1 cellular context compared by ENCODE assay signal in genomic region chr14:100621806-100622205, GRCh38.
TF ChIP-seq lines count a peak whose summit lies in the region.

No MANE protein-coding gene starts in this region.

TF ChIP-seq in K562, 482 proteins besides CTCF, POLR2A, EP300 and RAD21 (continued from another document):
- TF ChIP-seq, protein P1, sequence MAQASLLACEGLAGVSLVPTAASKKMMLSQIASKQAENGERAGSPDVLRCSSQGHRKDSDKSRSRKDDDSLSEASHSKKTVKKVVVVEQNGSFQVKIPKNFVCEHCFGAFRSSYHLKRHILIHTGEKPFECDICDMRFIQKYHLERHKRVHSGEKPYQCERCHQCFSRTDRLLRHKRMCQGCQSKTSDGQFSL (CRISPR knock-in tag; IDR thresholded peaks at IDR 0.05), result peak; percentile 77; the same call in 1 of the 2 replicates
- TF ChIP-seq, protein P1 (tag; IDR thresholded peaks at IDR 0.05), result no peak
- peak; percentile 41; the same call in 1 of the 2 replicates for TF ChIP-seq MBD2 (IDR thresholded peaks at IDR 0.05; ENCODE audit: borderline replicate concordance, low read depth)
- TF ChIP-seq ELF4 (CRISPR knock-in tag; IDR thresholded peaks at IDR 0.05), result no peak
- TF ChIP-seq ATF6 (CRISPR knock-in tag; IDR thresholded peaks at IDR 0.05), result no peak
- peak; percentile 76 for TF ChIP-seq FOS (IDR thresholded peaks at IDR 0.05; ENCODE audit: extremely low read depth, insufficient read length)
- TF ChIP-seq FOXA1 (IDR thresholded peaks at IDR 0.05; ENCODE audit: borderline replicate concordance), result no peak
- TF ChIP-seq FOSL1 (tag; conservative IDR thresholded peaks at IDR 0.05), result no peak
- no peak for TF ChIP-seq MCM7 (IDR thresholded peaks at IDR 0.05)
- no peak for TF ChIP-seq MXI1 (IDR thresholded peaks at IDR 0.05; ENCODE audit: low read depth, low read length)
- no peak for TF ChIP-seq ARID2 (IDR thresholded peaks at IDR 0.05)
- TF ChIP-seq NFYB (IDR thresholded peaks at IDR 0.05; ENCODE audit: extremely low read depth, insufficient read length), result peak; percentile 84
- TF ChIP-seq TFAP4 (CRISPR knock-in tag; IDR thresholded peaks at IDR 0.05; ENCODE audit: borderline replicate concordance), result 0 out of 2 replicates have a peak, but pooled peaks have one; percentile 1
- no peak for TF ChIP-seq ZNF717 (CRISPR knock-in tag; IDR thresholded peaks at IDR 0.05)
- TF ChIP-seq NELFE (IDR thresholded peaks at IDR 0.05; ENCODE audit: insufficient read depth, insufficient read length), result no peak
- no peak for TF ChIP-seq PHB (CRISPR knock-in tag; IDR thresholded peaks at IDR 0.05)
- TF ChIP-seq PHF8 (IDR thresholded peaks at IDR 0.05; ENCODE audit: borderline replicate concordance, low read length), result no peak
- TF ChIP-seq MXD1 (CRISPR knock-in tag; IDR thresholded peaks at IDR 0.05; ENCODE audit: borderline replicate concordance, poor library complexity, severe bottlenecking), result no peak
- no peak for TF ChIP-seq BHLHE40 (IDR thresholded peaks at IDR 0.05; ENCODE audit: low read length)
- no peak for TF ChIP-seq JUND (IDR thresholded peaks at IDR 0.05; ENCODE audit: borderline replicate concordance, low read depth, low read length)
- TF ChIP-seq JUND (tag; IDR thresholded peaks at IDR 0.05; ENCODE audit: borderline replicate concordance, low read depth, low read length), result no peak
- TF ChIP-seq TFAM (CRISPR knock-in tag; conservative IDR thresholded peaks at IDR 0.05), result no peak
- TF ChIP-seq SAFB (IDR thresholded peaks at IDR 0.05; ENCODE audit: borderline replicate concordance, low read depth, low read length), result no peak
- TF ChIP-seq NR1H2 (CRISPR knock-in tag; IDR thresholded peaks at IDR 0.05), result no peak
- TF ChIP-seq NFATC3 (IDR thresholded peaks at IDR 0.05), result no peak
- TF ChIP-seq CCNT2 (IDR thresholded peaks at IDR 0.05; ENCODE audit: borderline replicate concordance, extremely low read depth, insufficient read length, low read depth, low read length), result no peak
